ENCODE assay signal across 26 cellular contexts in the genomic region with DNA sequence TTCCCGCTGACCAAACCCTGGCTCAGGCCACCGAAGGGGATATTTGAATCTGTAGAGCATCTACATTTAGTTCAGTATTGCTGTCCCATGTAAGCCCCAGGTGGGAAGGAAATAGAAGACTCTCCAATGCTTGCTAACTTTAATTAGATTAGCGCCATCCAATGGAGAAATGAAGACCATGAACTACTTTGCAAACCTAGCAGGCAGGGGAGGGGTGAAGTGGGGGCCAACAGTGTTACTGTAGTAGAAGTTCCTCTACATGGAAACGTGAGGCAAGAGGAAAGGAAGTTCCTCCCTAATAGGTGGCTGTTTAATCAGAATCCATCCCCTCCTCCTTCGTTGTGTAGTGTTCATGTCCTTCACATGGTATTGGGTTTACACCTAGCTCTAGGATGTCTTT. TPM values are rescaled to one million over a fixed set of nuclear protein-coding genes. Genes with fewer than 3 reads are reported as not detected.
DNase-seq lines count a peak whose midpoint lies in the region; ATAC-seq and TF ChIP-seq lines count a peak whose summit lies in the region.
"Had no signal": no experiment of that assay in that cellular context is flagged by ENCODE, and none has a peak within 500 bp of the region (broad histone marks: within the 10 kb centered on the region; RNA-seq: fewer than 3 reads in every experiment).

No MANE protein-coding gene starts in this region.

- TF ChIP-seq CTCF in chondrocyte (IDR thresholded peaks at IDR 0.05) (peak; percentile 25), A673 (conservative IDR thresholded peaks at IDR 0.05; ENCODE audit: low read depth, low read length) (no peak)

- peaks cover 10% of the 10 kb centered on the region for H3K4me1 Mint-ChIP-seq in chondrocyte (ENCODE audit: low read depth)
- H3K4me1 Mint-ChIP-seq in CD4-positive, alpha-beta memory T cell = no peaks in the 10 kb centered on the region
- H3K4me1 Mint-ChIP-seq: activated CD4-positive, alpha-beta T cell treated with anti-CD3 and anti-CD28 coated beads, Interleukin-2, amount 10 ng/mL, durations not matched to agents 24 days and 14 days; activated CD8-positive, alpha-beta memory T cell treated with anti-CD3 and anti-CD28 coated beads, Interleukin-2, amount 10 ng/mL, durations not matched to agents 7 days and 5 days; activated naive CD4-positive, alpha-beta T cell treated with anti-CD3 and anti-CD28 coated beads, Interleukin-2, amount 50 U/mL, for 24 hours had no signal

- peak; percentile 8 for DNase-seq in DMS 273 (lab: John Stamatoyannopoulos, UW; ENCODE audit: unreplicated experiment)
- no peak for DNase-seq in DMS 273 treated with DMSO at 0.1 percent for 48 hours (lab: John Stamatoyannopoulos, UW)
- DNase-seq in NAMALWA (ENCODE audit: low spot score) = peak; percentile 62
- DNase-seq in chondrocyte (ENCODE audit: low spot score) = no peak
- no peak for DNase-seq in CD4-positive, alpha-beta memory T cell
- no peak for DNase-seq in A673 (ENCODE audit: low spot score)
- DNase-seq: activated CD4-positive, alpha-beta T cell treated with anti-CD3 and anti-CD28 coated beads, Interleukin-2, amount 10 ng/mL, durations not matched to agents 24 days and 14 days; activated CD8-positive, alpha-beta memory T cell treated with anti-CD3 and anti-CD28 coated beads, Interleukin-2, amount 10 ng/mL, durations not matched to agents 7 days and 5 days; AML-193; anterior cingulate cortex; DND-41; left cardiac atrium; naive thymus-derived CD8-positive, alpha-beta T cell; NCI-H187; NCI-H526 treated with DMSO at 0.1 percent for 48 hours; SHP77 treated with DMSO at 0.1 percent for 48 hours; stimulated activated naive CD4-positive, alpha-beta T cell treated with Interleukin-2 at 50 U/mL for 16 hours had no signal

- H3K4me3 ChIP-seq in CD4-positive, alpha-beta memory T cell (ENCODE audit: low read length in 2 of 2) = no peak overlapping the region
- no peak overlapping the region for H3K4me3 ChIP-seq in A673 (ENCODE audit: low read depth, low read length, poor library complexity, severe bottlenecking)
- H3K4me3 ChIP-seq: cardiac muscle cell, smooth muscle cell had no signal

- no peaks in the 10 kb centered on the region for H3K4me1 ChIP-seq in CD4-positive, alpha-beta memory T cell (ENCODE audit: insufficient read depth, low read length)
- H3K4me1 ChIP-seq in A673 (ENCODE audit: insufficient read depth, low read length, poor library complexity, severe bottlenecking) = no peaks in the 10 kb centered on the region

- H3K9me3 Mint-ChIP-seq in chondrocyte (ENCODE audit: low read depth) = no peaks in the 10 kb centered on the region
- peaks cover 0 to 2% (median 0%) of the 10 kb centered on the region in 8 donors for H3K9me3 Mint-ChIP-seq in CD4-positive, alpha-beta memory T cell
- H3K9me3 Mint-ChIP-seq: activated CD4-positive, alpha-beta T cell treated with anti-CD3 and anti-CD28 coated beads, Interleukin-2, amount 10 ng/mL, durations not matched to agents 24 days and 14 days; activated naive CD4-positive, alpha-beta T cell treated with anti-CD3 and anti-CD28 coated beads, Interleukin-2, amount 50 U/mL, for 24 hours; activated T-helper 1 cell treated with anti-CD3 and anti-CD28 coated beads, Interleukin-12 subunit alpha, Interleukin-12 subunit beta, Interleukin-2, Interleukin-4 antibody, amounts not matched to agents 30 ng/mL and 10 ng/mL and 1 ng/mL, durations not matched to agents 14 hours and 24 hours and 36 hours; dendritic cell treated with granulocyte-macrophage colony-stimulating factor and Interleukin-4, amounts not matched to agents 40 ng/mL and 50 ng/mL, for 4 days; memory B cell had no signal

- H3K27ac Mint-ChIP-seq in chondrocyte (ENCODE audit: unreplicated experiment) = no peak overlapping the region
- no peak overlapping the region for H3K27ac Mint-ChIP-seq in CD4-positive, alpha-beta memory T cell
- H3K27ac Mint-ChIP-seq: activated CD4-positive, alpha-beta T cell treated with anti-CD3 and anti-CD28 coated beads, Interleukin-2, amount 10 ng/mL, durations not matched to agents 24 days and 14 days; activated CD8-positive, alpha-beta memory T cell treated with anti-CD3 and anti-CD28 coated beads, Interleukin-2, amount 10 ng/mL, durations not matched to agents 7 days and 5 days; activated naive CD4-positive, alpha-beta T cell treated with anti-CD3 and anti-CD28 coated beads, Interleukin-2, amount 50 U/mL, for 24 hours; activated T-helper 1 cell treated with anti-CD3 and anti-CD28 coated beads, Interleukin-12 subunit alpha, Interleukin-12 subunit beta, Interleukin-2, Interleukin-4 antibody, amounts not matched to agents 30 ng/mL and 10 ng/mL and 1 ng/mL, durations not matched to agents 14 hours and 24 hours and 36 hours; dendritic cell treated with granulocyte-macrophage colony-stimulating factor and Interleukin-4, amounts not matched to agents 40 ng/mL and 50 ng/mL, for 4 days; memory B cell; naive thymus-derived CD8-positive, alpha-beta T cell had no signal

- H3K27me3 Mint-ChIP-seq in chondrocyte (ENCODE audit: low read depth) = no peaks in the 10 kb centered on the region
- peaks cover 15 to 16% of the 10 kb centered on the region in 2 donors for H3K27me3 Mint-ChIP-seq in CD4-positive, alpha-beta memory T cell
- H3K27me3 Mint-ChIP-seq: memory B cell had no signal

- POLR2A ChIA-PET in CD4-positive, alpha-beta memory T cell (lab: Charles Lee; ENCODE audit: partially characterized antibody) = no interaction called here
- POLR2A ChIA-PET in A673 (lab: Charles Lee; ENCODE audit: low non-redundant PET) = no interaction called here

- no peaks in the 10 kb centered on the region for H3K9me3 ChIP-seq in CD4-positive, alpha-beta memory T cell (ENCODE audit: control insufficient read depth in 1 of 2, low read length in 2 of 2)
- no peaks in the 10 kb centered on the region for H3K9me3 ChIP-seq in A673 (ENCODE audit: low read depth, low read length, poor library complexity, severe bottlenecking)

- H3K27ac ChIP-seq in CD4-positive, alpha-beta memory T cell (ENCODE audit: low read depth, low read length) = no peak overlapping the region
- no peak overlapping the region for H3K27ac ChIP-seq in A673 (ENCODE audit: low read depth, low read length, poor library complexity, severe bottlenecking)
- H3K27ac ChIP-seq: 22Rv1, cardiac muscle cell had no signal

- ATAC-seq in HG03378 (IDR thresholded peaks at IDR 0.05; ENCODE audit: unreplicated experiment) (no peak), HG02885 (IDR thresholded peaks at IDR 0.05; ENCODE audit: poor library complexity, unreplicated experiment) (no peak)
- ATAC-seq: activated CD8-positive, alpha-beta memory T cell treated with anti-CD3 and anti-CD28 coated beads, Interleukin-2, amount 10 ng/mL, durations not matched to agents 7 days and 5 days; left cardiac atrium; naive thymus-derived CD8-positive, alpha-beta T cell had no signal

- no peak overlapping the region for H3K4me3 Mint-ChIP-seq in chondrocyte (ENCODE audit: unreplicated experiment)
- no peak overlapping the region for H3K4me3 Mint-ChIP-seq in CD4-positive, alpha-beta memory T cell
- H3K4me3 Mint-ChIP-seq: activated CD4-positive, alpha-beta T cell treated with anti-CD3 and anti-CD28 coated beads, Interleukin-2, amount 10 ng/mL, durations not matched to agents 24 days and 14 days; activated CD8-positive, alpha-beta memory T cell treated with anti-CD3 and anti-CD28 coated beads, Interleukin-2, amount 10 ng/mL, durations not matched to agents 7 days and 5 days; activated naive CD4-positive, alpha-beta T cell treated with anti-CD3 and anti-CD28 coated beads, Interleukin-2, amount 50 U/mL, for 24 hours; activated T-helper 1 cell treated with anti-CD3 and anti-CD28 coated beads, Interleukin-12 subunit alpha, Interleukin-12 subunit beta, Interleukin-2, Interleukin-4 antibody, amounts not matched to agents 30 ng/mL and 10 ng/mL and 1 ng/mL, durations not matched to agents 14 hours and 24 hours and 36 hours; dendritic cell treated with granulocyte-macrophage colony-stimulating factor and Interleukin-4, amounts not matched to agents 40 ng/mL and 50 ng/mL, for 4 days; memory B cell; naive thymus-derived CD8-positive, alpha-beta T cell had no signal

- H3K27me3 ChIP-seq in CD4-positive, alpha-beta memory T cell (ENCODE audit: insufficient read depth, low read length) = no peaks in the 10 kb centered on the region
- H3K27me3 ChIP-seq in A673 (replicated peaks; ENCODE audit: insufficient read depth, low read depth, low read length, poor library complexity) = no peaks in the 10 kb centered on the region
- H3K27me3 ChIP-seq: cardiac muscle cell had no signal

- intact Hi-C loops in CD4-positive, alpha-beta memory T cell (cut with micrococcal nuclease) = no loop called here
- intact Hi-C loops in A673 (cut with micrococcal nuclease; ENCODE audit: unreplicated experiment) = no loop called here

- H3K36me3 Mint-ChIP-seq in chondrocyte (ENCODE audit: low read depth) = no peaks in the 10 kb centered on the region
- no peaks in the 10 kb centered on the region for H3K36me3 Mint-ChIP-seq in CD4-positive, alpha-beta memory T cell
- H3K36me3 Mint-ChIP-seq: activated CD8-positive, alpha-beta memory T cell treated with anti-CD3 and anti-CD28 coated beads, Interleukin-2, amount 10 ng/mL, durations not matched to agents 7 days and 5 days; activated naive CD4-positive, alpha-beta T cell treated with anti-CD3 and anti-CD28 coated beads, Interleukin-2, amount 50 U/mL, for 24 hours; memory B cell; naive thymus-derived CD8-positive, alpha-beta T cell had no signal

- H3K36me3 ChIP-seq in CD4-positive, alpha-beta memory T cell (ENCODE audit: insufficient read depth, low read length) = no peaks in the 10 kb centered on the region
- no peaks in the 10 kb centered on the region for H3K36me3 ChIP-seq in A673 (ENCODE audit: insufficient read depth, low read length, poor library complexity, severe bottlenecking)
- H3K36me3 ChIP-seq: cardiac muscle cell had no signal

- CTCF ChIA-PET in CD4-positive, alpha-beta memory T cell (lab: Charles Lee; ENCODE audit: partially characterized antibody) = no interaction called here
- CTCF ChIA-PET in A673 (lab: Charles Lee) = no interaction called here

- no TSS peak for BruUV-seq in A673 (replicated peaks; lab: Mats Ljungman, UMichigan)

RNA-seq across cellular contexts. Expression of a gene that starts 9.3 kb away (rescaled TPM):
- total RNA-seq in chondrocyte (12.5 to 22.2 TPM (median 14.1 TPM) in 3 replicates), A673 (2021) (7.2 and 7.6 TPM in 2 replicates)
- total RNA-seq in CD4-positive, alpha-beta memory T cell = not detected
- polyA plus RNA-seq in CD4-positive, alpha-beta memory T cell = under 1 TPM in 1 of 2 donors, not detected in 1; 0.60 TPM
- total RNA-seq: activated CD4-positive, alpha-beta T cell treated with anti-CD3 and anti-CD28 coated beads, Interleukin-2, amount 10 ng/mL, durations not matched to agents 24 days and 14 days had no signal

RNA-seq across cellular contexts. Expression of a gene that starts 59.2 kb away (rescaled TPM):
- total RNA-seq in chondrocyte (3.2 to 4.8 TPM (median 3.4 TPM) in 3 replicates), A673 (2021) (1.9 and 2.6 TPM in 2 replicates)
- 1 to 10 TPM; 1.5 to 1.8 TPM for total RNA-seq in CD4-positive, alpha-beta memory T cell
- 1 to 10 TPM; 1.3 to 2.2 TPM for polyA plus RNA-seq in CD4-positive, alpha-beta memory T cell

Comparison
In these comparisons a context has a peak if more than half of its experiments do, and no peak if none do; other contexts are left out.
1. DNase-seq: peak in DMS 273 (single experiment) and NAMALWA (single experiment); none in DMS 273 treated with DMSO at 0.1 percent for 48 hours (single experiment), chondrocyte (single experiment), CD4-positive, alpha-beta memory T cell (0 of 5) and A673 (single experiment).